ENCODE assay signal across 21 cellular contexts in the genomic region with DNA sequence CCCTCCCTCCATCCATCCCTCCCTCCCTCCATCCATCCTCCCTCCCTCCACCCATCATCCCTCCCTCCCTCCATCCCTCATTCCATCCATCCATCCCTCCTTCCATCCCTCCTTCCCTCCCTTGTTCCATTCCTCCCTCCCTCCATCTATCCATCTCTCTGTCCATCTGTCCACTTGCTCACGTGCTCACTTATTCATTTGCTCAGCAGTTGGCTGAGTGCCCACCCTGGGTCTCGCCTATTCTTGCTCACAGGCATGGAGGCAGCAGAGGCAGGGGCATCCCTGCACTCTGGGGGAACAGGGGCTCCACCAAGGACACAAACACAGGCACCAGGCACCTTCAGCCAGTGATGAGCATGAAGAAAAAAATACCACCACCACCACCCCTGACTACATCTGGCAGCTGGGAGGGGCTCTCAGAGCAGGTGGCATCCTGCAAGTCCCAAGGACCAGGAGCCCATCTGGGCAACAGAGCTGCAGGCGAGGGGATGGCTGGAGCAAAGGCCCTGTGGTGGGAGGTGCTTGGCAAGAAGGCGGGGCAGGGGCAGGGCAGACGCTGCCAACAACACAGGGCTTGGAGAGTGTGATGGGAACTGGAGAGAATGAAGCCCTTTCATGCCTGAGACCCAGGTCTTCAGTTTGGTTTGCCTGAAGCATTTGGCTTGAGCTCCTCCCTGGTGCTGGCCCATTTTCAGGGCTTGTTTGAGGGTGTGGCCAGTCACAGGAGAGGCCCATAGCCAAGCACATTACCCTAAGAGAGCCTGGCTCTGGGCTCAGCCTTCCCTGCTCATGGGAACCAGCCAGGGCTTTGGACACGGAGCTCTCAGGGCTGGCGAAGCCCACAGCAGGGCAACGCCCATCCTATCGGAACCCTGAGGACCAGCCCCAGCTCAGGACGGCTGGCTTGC. TPM values are rescaled to one million over a fixed set of nuclear protein-coding genes. Genes with fewer than 3 reads are reported as not detected.
DNase-seq lines count a peak whose midpoint lies in the region; ATAC-seq and TF ChIP-seq lines count a peak whose summit lies in the region.
"Had no signal": no experiment of that assay in that cellular context is flagged by ENCODE, and none has a peak within 500 bp of the region (broad histone marks: within the 10 kb centered on the region; RNA-seq: fewer than 3 reads in every experiment).

No MANE protein-coding gene starts in this region.

- H3K27ac ChIP-seq in spleen: no peak overlapping the region
- H3K27ac ChIP-seq: Peyer's patch had no signal

- peak; percentile 36 for ATAC-seq in activated CD8-positive, alpha-beta T cell treated with anti-CD3 and anti-CD28 coated beads, Interleukin-2, amount 10 ng/mL, durations not matched to agents 7 days and 5 days
- no peak for ATAC-seq in activated CD8-positive, alpha-beta T cell treated with anti-CD3 and anti-CD28 coated beads for 36 hours
- peak in 1 of 2 donors; percentile 28 for ATAC-seq in left cardiac atrium
- ATAC-seq: stimulated activated naive CD8-positive, alpha-beta T cell treated with anti-CD3 and anti-CD28 coated beads, Interleukin-15, amount 100 ng/mL, for 72 hours had no signal

- no peaks in the 10 kb centered on the region for H3K9me3 Mint-ChIP-seq in activated CD8-positive, alpha-beta T cell treated with anti-CD3 and anti-CD28 coated beads, Interleukin-2, amount 10 ng/mL, durations not matched to agents 7 days and 5 days (ENCODE audit: insufficient read depth)
- no peaks in the 10 kb centered on the region for H3K9me3 Mint-ChIP-seq in activated CD8-positive, alpha-beta T cell treated with anti-CD3 and anti-CD28 coated beads for 36 hours
- H3K9me3 Mint-ChIP-seq: activated naive CD4-positive, alpha-beta T cell treated with anti-CD3 and anti-CD28 coated beads, Interleukin-2, amount 50 U/mL, for 24 hours; stimulated activated naive CD8-positive, alpha-beta T cell treated with anti-CD3 and anti-CD28 coated beads, Interleukin-15, amount 100 ng/mL, for 72 hours had no signal

- peaks cover 0 to 9% (median 0%) of the 10 kb centered on the region in 6 donors for H3K4me1 ChIP-seq in spleen
- H3K4me1 ChIP-seq: Peyer's patch had no signal

- CTCF ChIA-PET in activated CD8-positive, alpha-beta T cell treated with anti-CD3 and anti-CD28 coated beads, Interleukin-2, amount 10 ng/mL, durations not matched to agents 7 days and 5 days (lab: Charles Lee): no interaction called here
- CTCF ChIA-PET in activated CD8-positive, alpha-beta T cell treated with anti-CD3 and anti-CD28 coated beads for 36 hours (lab: Charles Lee): no interaction called here

- POLR2A ChIA-PET in activated CD8-positive, alpha-beta T cell treated with anti-CD3 and anti-CD28 coated beads, Interleukin-2, amount 10 ng/mL, durations not matched to agents 7 days and 5 days (lab: Charles Lee): interaction anchor here (0.6 kb wide), 1 partner anchor 1601 kb away, joined by 3 read pairs; no protein-coding TSS in a partner anchor
- POLR2A ChIA-PET in activated CD8-positive, alpha-beta T cell treated with anti-CD3 and anti-CD28 coated beads for 36 hours (lab: Charles Lee): no interaction called here

- peaks cover 27% of the 10 kb centered on the region for H3K27me3 Mint-ChIP-seq in activated CD8-positive, alpha-beta T cell treated with anti-CD3 and anti-CD28 coated beads, Interleukin-2, amount 10 ng/mL, durations not matched to agents 7 days and 5 days (ENCODE audit: low read depth)
- H3K27me3 Mint-ChIP-seq in activated CD8-positive, alpha-beta T cell treated with anti-CD3 and anti-CD28 coated beads for 36 hours: peaks cover 14% of the 10 kb centered on the region
- H3K27me3 Mint-ChIP-seq: brain had no signal

- no peaks in the 10 kb centered on the region for H3K4me1 Mint-ChIP-seq in activated CD8-positive, alpha-beta T cell treated with anti-CD3 and anti-CD28 coated beads, Interleukin-2, amount 10 ng/mL, durations not matched to agents 7 days and 5 days (ENCODE audit: low read depth)
- no peaks in the 10 kb centered on the region for H3K4me1 Mint-ChIP-seq in activated CD8-positive, alpha-beta T cell treated with anti-CD3 and anti-CD28 coated beads for 36 hours (ENCODE audit: low read depth)
- H3K4me1 Mint-ChIP-seq: activated naive CD4-positive, alpha-beta T cell treated with anti-CD3 and anti-CD28 coated beads, Interleukin-2, amount 50 U/mL, for 24 hours had no signal

- H3K36me3 Mint-ChIP-seq in activated CD8-positive, alpha-beta T cell treated with anti-CD3 and anti-CD28 coated beads, Interleukin-2, amount 10 ng/mL, durations not matched to agents 7 days and 5 days (ENCODE audit: low read depth): no peaks in the 10 kb centered on the region
- no peaks in the 10 kb centered on the region for H3K36me3 Mint-ChIP-seq in activated CD8-positive, alpha-beta T cell treated with anti-CD3 and anti-CD28 coated beads for 36 hours (ENCODE audit: low read depth)
- H3K36me3 Mint-ChIP-seq: activated naive CD4-positive, alpha-beta T cell treated with anti-CD3 and anti-CD28 coated beads, Interleukin-2, amount 50 U/mL, for 24 hours had no signal

- H3K4me3 Mint-ChIP-seq in activated CD8-positive, alpha-beta T cell treated with anti-CD3 and anti-CD28 coated beads, Interleukin-2, amount 10 ng/mL, durations not matched to agents 7 days and 5 days: no peak overlapping the region
- no peak overlapping the region for H3K4me3 Mint-ChIP-seq in activated CD8-positive, alpha-beta T cell treated with anti-CD3 and anti-CD28 coated beads for 36 hours
- H3K4me3 Mint-ChIP-seq: activated naive CD4-positive, alpha-beta T cell treated with anti-CD3 and anti-CD28 coated beads, Interleukin-2, amount 50 U/mL, for 24 hours; stimulated activated naive CD8-positive, alpha-beta T cell treated with anti-CD3 and anti-CD28 coated beads, Interleukin-15, amount 100 ng/mL, for 72 hours had no signal

- DNase-seq in activated CD8-positive, alpha-beta T cell treated with anti-CD3 and anti-CD28 coated beads, Interleukin-2, amount 10 ng/mL, durations not matched to agents 7 days and 5 days: no peak
- no peak for DNase-seq in activated CD8-positive, alpha-beta T cell treated with anti-CD3 and anti-CD28 coated beads for 36 hours
- DNase-seq in NCI-H69 (lab: John Stamatoyannopoulos, UW): peak; percentile 7
- peak; percentile 13 for DNase-seq in left cardiac atrium
- peak; percentile 47 for DNase-seq in spleen
- DNase-seq in NOMO-1 treated with dmso at 0.1 percent for 144 hours (lab: John Stamatoyannopoulos, UW; ENCODE audit: unreplicated experiment): no peak
- no peak for DNase-seq in Ammon's horn (ENCODE audit: low spot score)
- no peak for DNase-seq in 8988T
- DNase-seq: activated CD4-positive, alpha-beta T cell treated with anti-CD3 and anti-CD28 coated beads, Interleukin-2, amount 50 U/mL, for 4 hours; activated T-cell treated with anti-CD3 and anti-CD28 coated beads, Interleukin-2, amount 50 U/mL, for 1 hour; DMS79; midbrain; NCI-H187 treated with DMSO at 0.1 percent for 48 hours; NCI-H82; Peyer's patch; stimulated activated naive CD8-positive, alpha-beta T cell treated with anti-CD3 and anti-CD28 coated beads, Interleukin-15, amount 100 ng/mL, for 72 hours; T-helper 1 cell had no signal

- no peak for TF ChIP-seq POLR2A in spleen (IDR thresholded peaks at IDR 0.05)

- no peak overlapping the region for H3K4me3 ChIP-seq in spleen
- H3K4me3 ChIP-seq: Peyer's patch had no signal

- peaks cover 0 to 70% (median 9%) of the 10 kb centered on the region in 7 donors for H3K27me3 ChIP-seq in spleen (replicated peaks in 1 of 7)
- H3K27me3 ChIP-seq: Peyer's patch had no signal

- H3K27ac Mint-ChIP-seq in activated CD8-positive, alpha-beta T cell treated with anti-CD3 and anti-CD28 coated beads, Interleukin-2, amount 10 ng/mL, durations not matched to agents 7 days and 5 days: no peak overlapping the region
- H3K27ac Mint-ChIP-seq in activated CD8-positive, alpha-beta T cell treated with anti-CD3 and anti-CD28 coated beads for 36 hours: no peak overlapping the region
- H3K27ac Mint-ChIP-seq: activated naive CD4-positive, alpha-beta T cell treated with anti-CD3 and anti-CD28 coated beads, Interleukin-2, amount 50 U/mL, for 24 hours; stimulated activated naive CD8-positive, alpha-beta T cell treated with anti-CD3 and anti-CD28 coated beads, Interleukin-15, amount 100 ng/mL, for 72 hours had no signal

- intact Hi-C loops in activated CD8-positive, alpha-beta T cell treated with anti-CD3 and anti-CD28 coated beads for 36 hours (cut with micrococcal nuclease): no loop called here
- intact Hi-C loops in left cardiac atrium (cut with DNase I): no loop called here
- intact Hi-C loops in spleen (cut with DNase I; ENCODE audit: low total_unique reads): no loop called here

- no peaks in the 10 kb centered on the region for H3K9me3 ChIP-seq in spleen
- H3K9me3 ChIP-seq: Peyer's patch had no signal

- TF ChIP-seq CTCF in activated CD8-positive, alpha-beta T cell treated with anti-CD3 and anti-CD28 coated beads for 36 hours (IDR thresholded peaks at IDR 0.05): no peak
- no peak for TF ChIP-seq CTCF in spleen (IDR thresholded peaks at IDR 0.05 in 8 of 11, conservative IDR thresholded peaks at IDR 0.05 in 3 of 11)

- WGBS in spleen, 5 donors: 46 to 82% (median 68%) methylated on average over 9 to 10 of the region's 10 CpGs

- no peaks in the 10 kb centered on the region for H3K36me3 ChIP-seq in spleen
- H3K36me3 ChIP-seq: Peyer's patch had no signal

RNA-seq across cellular contexts. Expression of a gene that starts 40.2 kb away (rescaled TPM):
- total RNA-seq in activated CD8-positive, alpha-beta T cell treated with anti-CD3 and anti-CD28 coated beads, Interleukin-2, amount 10 ng/mL, durations not matched to agents 7 days and 5 days: 10 to 100 TPM; 18.3 to 19.2 TPM
- 10 to 100 TPM; 18.5 to 18.9 TPM for total RNA-seq in activated CD8-positive, alpha-beta T cell treated with anti-CD3 and anti-CD28 coated beads for 36 hours
- total RNA-seq in left cardiac atrium: 1 to 10 TPM; 8.9 TPM
- total RNA-seq in spleen: 10 to 100 TPM in 4 of 7 donors, 1 to 10 TPM in 3; 8.5 to 15.7 (median 12.0) TPM
- polyA plus RNA-seq in spleen: 10 to 100 TPM; 10.6 to 13.1 (median 12.6) TPM

RNA-seq across cellular contexts. Expression of a gene that starts 47.4 kb away (rescaled TPM):
- total RNA-seq in activated CD8-positive, alpha-beta T cell treated with anti-CD3 and anti-CD28 coated beads, Interleukin-2, amount 10 ng/mL, durations not matched to agents 7 days and 5 days: under 1 TPM; 0.13 to 0.21 TPM
- total RNA-seq in activated CD8-positive, alpha-beta T cell treated with anti-CD3 and anti-CD28 coated beads for 36 hours: not detected
- not detected for total RNA-seq in left cardiac atrium
- 1 to 10 TPM in 3 of 7 donors, under 1 TPM in 4; 0.51 to 5.7 (median 0.92) TPM for total RNA-seq in spleen
- polyA plus RNA-seq in spleen: under 1 TPM; 0.14 to 0.30 (median 0.26) TPM
- total RNA-seq: epithelial cell of proximal tubule, ureter had no signal

RNA-seq across cellular contexts. Expression of a gene that starts 48.6 kb away (rescaled TPM):
- 10 to 100 TPM; 67.0 to 76.6 TPM for total RNA-seq in activated CD8-positive, alpha-beta T cell treated with anti-CD3 and anti-CD28 coated beads, Interleukin-2, amount 10 ng/mL, durations not matched to agents 7 days and 5 days
- 10 to 100 TPM; 53.6 to 55.2 TPM for total RNA-seq in activated CD8-positive, alpha-beta T cell treated with anti-CD3 and anti-CD28 coated beads for 36 hours
- total RNA-seq in left cardiac atrium: 10 to 100 TPM; 23.3 to 23.6 TPM
- total RNA-seq in spleen: 10 to 100 TPM; 69.8 to 91.0 (median 78.2) TPM
- polyA plus RNA-seq in spleen: 100 to 1,000 TPM in 1 of 3 donors, 10 to 100 TPM in 2; 46.0 to 127 (median 66.9) TPM

Comparison
In these comparisons a context has a peak if more than half of its experiments do, and no peak if none do; other contexts are left out.
1. DNase-seq: peak in NCI-H69 (single experiment), left cardiac atrium (single experiment) and spleen (single experiment); none in activated CD8-positive, alpha-beta T cell treated with anti-CD3 and anti-CD28 coated beads, Interleukin-2, amount 10 ng/mL, durations not matched to agents 7 days and 5 days (single experiment), activated CD8-positive, alpha-beta T cell treated with anti-CD3 and anti-CD28 coated beads for 36 hours (single experiment), NOMO-1 treated with dmso at 0.1 percent for 144 hours (single experiment), Ammon's horn (single experiment) and 8988T (single experiment).